In the genomic region with DNA sequence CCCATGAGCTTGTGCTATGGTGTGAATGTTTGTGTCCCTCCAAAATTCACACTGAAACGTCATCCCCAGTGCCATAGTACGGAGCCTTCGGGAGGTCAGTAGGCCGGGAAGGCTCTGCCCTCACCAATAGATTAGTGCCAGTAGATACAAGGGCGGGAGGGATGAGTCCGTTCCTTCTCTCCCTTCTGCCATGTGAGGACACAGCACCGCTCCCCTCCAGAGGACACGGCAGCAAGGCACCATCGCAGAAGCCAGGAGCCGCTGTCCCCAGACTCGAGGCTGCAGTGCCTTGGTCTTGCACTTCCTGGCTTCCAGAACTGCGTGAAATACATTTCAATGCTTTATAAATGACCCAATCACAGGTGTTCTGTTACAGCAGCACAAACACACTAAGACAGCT, we compare ENCODE assay signal across 21 cellular contexts. TPM values are rescaled to one million over a fixed set of nuclear protein-coding genes. Genes with fewer than 3 reads are reported as not detected.
DNase-seq lines count a peak whose midpoint lies in the region; ATAC-seq, FAIRE-seq and TF ChIP-seq lines count a peak whose summit lies in the region.
"Had no signal": no experiment of that assay in that cellular context is flagged by ENCODE, and none has a peak within 500 bp of the region (broad histone marks: within the 10 kb centered on the region; RNA-seq: fewer than 3 reads in every experiment).

No MANE protein-coding gene starts in this region.

- no peak for TF ChIP-seq CTCF in heart left ventricle (IDR thresholded peaks at IDR 0.05)
- no peak for TF ChIP-seq CTCF in chondrocyte (IDR thresholded peaks at IDR 0.05)
- no peak for TF ChIP-seq CTCF in lower lobe of right lung (IDR thresholded peaks at IDR 0.05)
- TF ChIP-seq CTCF in pancreas (IDR thresholded peaks at IDR 0.05): no peak

- 63 to 74% (median 67%) methylated on average over 12 of the region's 12 CpGs for WGBS in heart left ventricle, 4 donors
- WGBS in pancreas, 2 donors: 55 to 61% methylated on average over 12 of the region's 12 CpGs

- POLR2A ChIA-PET in T-cell (lab: Charles Lee): no interaction called here

- H3K4me3 ChIP-seq in heart left ventricle (no peak overlapping the region), lower lobe of right lung (no peak overlapping the region), pancreas (no peak overlapping the region)
- H3K4me3 ChIP-seq: BLaER1 had no signal

- intact Hi-C loops in heart left ventricle (cut with DNase I) (no loop called here), cardiac septum (cut with DNase I) (no loop called here), lower lobe of right lung (cut with DNase I) (no loop called here), pancreas (cut with DNase I) (no loop called here)

- no peak for TF ChIP-seq POLR2A in heart left ventricle (IDR thresholded peaks at IDR 0.05)

- H3K27ac Mint-ChIP-seq in chondrocyte (ENCODE audit: unreplicated experiment) (no peak overlapping the region), T-cell (no peak overlapping the region)
- H3K27ac Mint-ChIP-seq: CD14-positive monocyte; CD4-positive, alpha-beta memory T cell; HFFc6; IgD-negative memory B cell had no signal

- DNase-seq in heart left ventricle: peak in 3 of 5 donors; percentile 4 to 16 (median 9)
- DNase-seq in cardiac septum (ENCODE audit: low spot score): no peak
- peak; percentile 50 for DNase-seq in chondrocyte (ENCODE audit: low spot score)
- DNase-seq in lower lobe of right lung: peak; percentile 14
- DNase-seq in pancreas: no peak
- no peak for DNase-seq in T-cell
- DNase-seq: 8988T; CD4-positive, alpha-beta memory T cell; DMS79 treated with DMSO at 0.1 percent for 48 hours; GF-D8; GOT3; H7; HFFc6 had no signal

- H3K36me3 ChIP-seq in heart left ventricle (no peaks in the 10 kb centered on the region), lower lobe of right lung (no peaks in the 10 kb centered on the region), pancreas (no peaks in the 10 kb centered on the region)
- H3K36me3 ChIP-seq: BLaER1 had no signal

- H3K4me1 ChIP-seq in heart left ventricle: no peaks in the 10 kb centered on the region
- no peaks in the 10 kb centered on the region for H3K4me1 ChIP-seq in lower lobe of right lung
- H3K4me1 ChIP-seq in pancreas: no peaks in the 10 kb centered on the region

- peaks cover 35% of the 10 kb centered on the region for H3K27me3 Mint-ChIP-seq in chondrocyte (ENCODE audit: low read depth)
- peaks cover 7 to 31% of the 10 kb centered on the region in 2 donors for H3K27me3 Mint-ChIP-seq in T-cell

- peaks cover 0 to 45% (median 13%) of the 10 kb centered on the region in 9 donors for H3K27me3 ChIP-seq in heart left ventricle
- H3K27me3 ChIP-seq in lower lobe of right lung (ENCODE audit: low read depth): peaks cover 22% of the 10 kb centered on the region
- peaks cover 0 to 3% (median 0%) of the 10 kb centered on the region in 4 donors for H3K27me3 ChIP-seq in pancreas
- H3K27me3 ChIP-seq: BLaER1 had no signal

- no peak for FAIRE-seq in pancreas (lab: Jason Lieb, UNC)

- H3K4me1 Mint-ChIP-seq in chondrocyte (ENCODE audit: low read depth): no peaks in the 10 kb centered on the region
- H3K4me1 Mint-ChIP-seq in T-cell: no peaks in the 10 kb centered on the region
- H3K4me1 Mint-ChIP-seq: CD14-positive monocyte; CD4-positive, alpha-beta memory T cell had no signal

- CTCF ChIA-PET in T-cell (lab: Charles Lee): interaction anchor here in 1 of 2 donors (0.5 kb wide), 1 partner anchor 227 kb away, joined by 4 read pairs; the partner anchor contains the start of gene ARFGAP1

- H3K4me3 Mint-ChIP-seq in chondrocyte (ENCODE audit: unreplicated experiment): no peak overlapping the region
- H3K4me3 Mint-ChIP-seq in T-cell: no peak overlapping the region
- H3K4me3 Mint-ChIP-seq: CD14-positive monocyte; CD4-positive, alpha-beta memory T cell; HFFc6; IgD-negative memory B cell had no signal

- H3K9me3 ChIP-seq in heart left ventricle: peaks cover 0 to 6% (median 0%) of the 10 kb centered on the region in 12 donors
- H3K9me3 ChIP-seq in lower lobe of right lung: no peaks in the 10 kb centered on the region
- no peaks in the 10 kb centered on the region for H3K9me3 ChIP-seq in pancreas

- H3K27ac ChIP-seq in heart left ventricle: no peak overlapping the region
- H3K27ac ChIP-seq in lower lobe of right lung: no peak overlapping the region
- H3K27ac ChIP-seq in pancreas: no peak overlapping the region
- H3K27ac ChIP-seq: BLaER1 had no signal

- no peak for ATAC-seq in heart left ventricle
- ATAC-seq in lower lobe of right lung: no peak
- ATAC-seq in HG02759 (IDR thresholded peaks at IDR 0.05; ENCODE audit: unreplicated experiment): no peak
- no peak for ATAC-seq in pancreas
- no peak for ATAC-seq in T-cell (replicated peaks in 1 of 4)
- ATAC-seq: HCT116 had no signal

- peaks cover 3% of the 10 kb centered on the region for H3K9me3 Mint-ChIP-seq in chondrocyte (ENCODE audit: low read depth)
- H3K9me3 Mint-ChIP-seq in T-cell: no peaks in the 10 kb centered on the region

- H3K36me3 Mint-ChIP-seq in chondrocyte (ENCODE audit: low read depth): no peaks in the 10 kb centered on the region
- H3K36me3 Mint-ChIP-seq in T-cell: no peaks in the 10 kb centered on the region
- H3K36me3 Mint-ChIP-seq: CD14-positive monocyte; CD4-positive, alpha-beta memory T cell had no signal

RNA-seq across cellular contexts. Expression of gene BHLHE23, which starts 39.2 kb away (rescaled TPM):
- not detected for total RNA-seq in heart left ventricle
- polyA plus RNA-seq in heart left ventricle: not detected
- total RNA-seq in cardiac septum: not detected
- not detected in 3 replicates for total RNA-seq in chondrocyte
- total RNA-seq in lower lobe of right lung: not detected
- total RNA-seq in pancreas: not detected
- not detected for polyA plus RNA-seq in pancreas
- total RNA-seq in T-cell: not detected
- total RNA-seq: A673; CD4-positive, alpha-beta memory T cell; HFFc6; HT-29 had no signal
- polyA plus RNA-seq: AG04450; CD14-positive monocyte; CD4-positive, alpha-beta memory T cell; IgD-negative memory B cell had no signal

Comparison
In these comparisons a context has a peak if more than half of its experiments do, and no peak if none do; other contexts are left out.
1. DNase-seq: peak in heart left ventricle (3 of 5), chondrocyte (single experiment) and lower lobe of right lung (single experiment); none in cardiac septum (single experiment), pancreas (0 of 6) and T-cell (0 of 34).